ENCODE assay signal across 23 cellular contexts in genomic region chr12:56086608-56087007, GRCh38. TPM values are rescaled to one million over a fixed set of nuclear protein-coding genes. Genes with fewer than 3 reads are reported as not detected.
DNase-seq lines count a peak whose midpoint lies in the region; ATAC-seq and TF ChIP-seq lines count a peak whose summit lies in the region.
"Had no signal": no experiment of that assay in that cellular context is flagged by ENCODE, and none has a peak within 500 bp of the region (broad histone marks: within the 10 kb centered on the region; RNA-seq: fewer than 3 reads in every experiment).

No MANE protein-coding gene starts in this region.

- TF ChIP-seq CTCF in C4-2B (conservative IDR thresholded peaks at IDR 0.05) (no peak), omental fat pad (IDR thresholded peaks at IDR 0.05) (no peak)

- H3K27me3 ChIP-seq in Karpas-422 (ENCODE audit: low read length): no peaks in the 10 kb centered on the region
- H3K27me3 ChIP-seq: vagina had no signal

- H2AFZ ChIP-seq in Karpas-422 (ENCODE audit: low read length): no peak overlapping the region

- intact Hi-C loops in posterior vena cava (cut with DNase I): no loop called here

- H3K79me2 ChIP-seq in Karpas-422 (ENCODE audit: low read length): no peaks in the 10 kb centered on the region

- ATAC-seq in omental fat pad (ENCODE audit: low FRiP score) (no peak), HG03135 (IDR thresholded peaks at IDR 0.05; ENCODE audit: unreplicated experiment) (no peak), HG03457 (IDR thresholded peaks at IDR 0.05; ENCODE audit: unreplicated experiment) (no peak)
- ATAC-seq: activated T-helper 17 cell treated with anti-CD3 and anti-CD28 coated beads, Interleukin-2, amount 50 U/mL, for 72 hours had no signal

- no peaks in the 10 kb centered on the region for H3K4me1 ChIP-seq in Karpas-422 (ENCODE audit: low read length)
- H3K4me1 ChIP-seq: esophagus muscularis mucosa, vagina had no signal

- H4K20me1 ChIP-seq in Karpas-422 (ENCODE audit: insufficient read depth, low read depth, low read length): no peaks in the 10 kb centered on the region

- H3K36me3 ChIP-seq in Karpas-422 (ENCODE audit: insufficient read depth, low read length): no peaks in the 10 kb centered on the region
- H3K36me3 ChIP-seq: esophagus muscularis mucosa, vagina had no signal

- no peaks in the 10 kb centered on the region for H3K9me3 ChIP-seq in Karpas-422 (ENCODE audit: low read length)
- H3K9me3 ChIP-seq: esophagus muscularis mucosa, vagina had no signal

- H3K9ac ChIP-seq in Karpas-422 (ENCODE audit: low read length): no peak overlapping the region

- H3K4me2 ChIP-seq in Karpas-422 (ENCODE audit: low read depth, low read length, poor library complexity, severe bottlenecking): no peak overlapping the region

- H3K4me3 ChIP-seq in Karpas-422 (ENCODE audit: low read length): no peak overlapping the region
- H3K4me3 ChIP-seq: esophagus muscularis mucosa, vagina had no signal

- no peaks in the 10 kb centered on the region for H3K9me2 ChIP-seq in Karpas-422 (replicated peaks; ENCODE audit: insufficient read depth, low read length)

- H3K27ac ChIP-seq in C4-2B (peak overlapping the region; percentile 87), Karpas-422 (ENCODE audit: low read length) (no peak overlapping the region), epithelial cell of prostate (peak overlapping the region; percentile 8)
- H3K27ac ChIP-seq: vagina had no signal

- DNase-seq in Karpas-422: peak; percentile 27
- DNase-seq in epithelial cell of prostate (ENCODE audit: low read depth, low spot score): no peak
- peak; percentile 59 for DNase-seq in posterior vena cava (ENCODE audit: low spot score)
- DNase-seq in omental fat pad (ENCODE audit: low spot score): no peak
- no peak for DNase-seq in NCI-H524 treated with DMSO at 0.1 percent for 48 hours (lab: John Stamatoyannopoulos, UW)
- DNase-seq: ACHN; activated B cell treated with CpG ODN at 0.5 μM for 24 hours; activated CD4-positive, alpha-beta T cell treated with anti-CD3 and anti-CD28 coated beads, Interleukin-2, amount 50 U/mL, for 48 hours; activated CD8-positive, alpha-beta memory T cell treated with anti-CD3 and anti-CD28 coated beads, Interleukin-2, amount 50 U/mL, for 4 hours; COR-L47; DMS79; effector memory CD4-positive, alpha-beta T cell; immature natural killer cell; NCI-H2081 treated with DMSO at 0.1 percent for 48 hours; NCI-H446; OCI-M1; T-helper 9 cell had no signal

RNA-seq across cellular contexts. Expression of gene ERBB3, which starts 6.6 kb away (rescaled TPM):
- not detected in 2 replicates for total RNA-seq in Karpas-422 (2014; rRNA removed; shearing (Covaris generic); ENCODE audit: low replicate concordance)
- total RNA-seq in posterior vena cava (1 to 10 TPM in 1 of 2 donors, under 1 TPM in 1; 0.71 to 1.4 TPM), omental fat pad (1 to 10 TPM; 2.9 to 8.3 (median 7.6) TPM)
- total RNA-seq: activated B cell treated with CpG ODN at 0.5 μM for 24 hours had no signal

RNA-seq across cellular contexts. Expression of gene PA2G4, which starts 17.8 kb away (rescaled TPM):
- 111 and 267 TPM in 2 replicates for total RNA-seq in Karpas-422 (2014; rRNA removed; shearing (Covaris generic); ENCODE audit: low replicate concordance)
- 10 to 100 TPM; 59.3 to 71.7 TPM for total RNA-seq in posterior vena cava
- 100 to 1,000 TPM in 3 of 4 donors, 10 to 100 TPM in 1; 90.2 to 232 (median 119) TPM for total RNA-seq in omental fat pad

RNA-seq across cellular contexts. Expression of gene RPL41, which starts 29.8 kb away (rescaled TPM):
- total RNA-seq in Karpas-422 (2014; rRNA removed; shearing (Covaris generic); ENCODE audit: low replicate concordance): 7,506 and 9,874 TPM in 2 replicates
- 1,000 to 10,000 TPM; 2,364 to 2,753 TPM for total RNA-seq in posterior vena cava
- total RNA-seq in omental fat pad: 1,000 to 10,000 TPM; 2,553 to 3,094 (median 2,929) TPM

RNA-seq across cellular contexts. Expression of gene ZC3H10, which starts 31.5 kb away (rescaled TPM):
- 11.9 and 13.4 TPM in 2 replicates for total RNA-seq in Karpas-422 (2014; rRNA removed; shearing (Covaris generic); ENCODE audit: low replicate concordance)
- total RNA-seq in posterior vena cava: 1 to 10 TPM; 7.9 to 8.0 TPM
- total RNA-seq in omental fat pad: 1 to 10 TPM; 3.5 to 5.5 (median 4.9) TPM

RNA-seq across cellular contexts. Expression of gene ESYT1, which starts 41.5 kb away (rescaled TPM):
- 75.3 and 75.7 TPM in 2 replicates for total RNA-seq in Karpas-422 (2014; rRNA removed; shearing (Covaris generic); ENCODE audit: low replicate concordance)
- total RNA-seq in posterior vena cava: 100 to 1,000 TPM; 113 to 120 TPM
- total RNA-seq in omental fat pad: 100 to 1,000 TPM; 129 to 447 (median 345) TPM

Comparison
In these comparisons a context has a peak if more than half of its experiments do, and no peak if none do; other contexts are left out.
1. DNase-seq: peak in Karpas-422 (single experiment) and posterior vena cava (single experiment); none in epithelial cell of prostate (single experiment), omental fat pad (single experiment) and NCI-H524 treated with DMSO at 0.1 percent for 48 hours (single experiment).